Comparison of ENCODE assay signal across 15 cellular contexts in the genomic region with DNA sequence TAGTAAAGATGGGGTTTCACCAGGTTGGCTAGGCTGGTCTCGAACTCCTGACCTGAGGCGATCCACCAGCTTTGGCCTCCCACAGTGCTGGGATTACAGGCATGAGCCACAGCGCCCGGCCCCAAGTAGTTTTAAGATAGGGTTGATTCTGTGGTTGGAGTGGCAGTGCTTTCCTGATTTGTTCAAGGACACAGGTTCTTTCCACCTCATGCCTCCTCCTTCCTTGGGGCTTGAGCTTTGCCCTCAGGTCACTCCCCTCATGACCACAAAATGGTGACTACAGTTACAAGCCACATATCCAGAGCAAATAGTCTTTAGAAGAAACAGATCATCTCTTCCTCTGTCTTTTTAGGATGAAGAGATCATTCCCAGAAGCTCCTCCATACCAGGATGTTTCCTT. TPM values are rescaled to one million over a fixed set of nuclear protein-coding genes. Genes with fewer than 3 reads are reported as not detected.
A peak's percentile ranks its signal among the peaks of the same experiment; 100 is the strongest.
DNase-seq lines count a peak whose midpoint lies in the region; ATAC-seq, FAIRE-seq and TF ChIP-seq lines count a peak whose summit lies in the region.
"Had no signal": no experiment of that assay in that cellular context is flagged by ENCODE, and none has a peak within 500 bp of the region (broad histone marks: within the 10 kb centered on the region; RNA-seq: fewer than 3 reads in every experiment).

No MANE protein-coding gene starts in this region.

- H4K20me1 ChIP-seq in IMR-90 (ENCODE audit: insufficient read depth, low read length), result no peaks in the 10 kb centered on the region
- H4K20me1 ChIP-seq: BLaER1 had no signal

- H3K27me3 Mint-ChIP-seq in chondrocyte (ENCODE audit: low read depth), result no peaks in the 10 kb centered on the region
- peaks cover 11% of the 10 kb centered on the region for H3K27me3 Mint-ChIP-seq in activated naive CD4-positive, alpha-beta T cell treated with anti-CD3 and anti-CD28 coated beads, Interleukin-2, amount 10 ng/mL, durations not matched to agents 7 days and 5 days
- H3K27me3 Mint-ChIP-seq: CD4-positive, alpha-beta memory T cell had no signal

- H3K36me3 ChIP-seq in IMR-90 (ENCODE audit: control insufficient read depth, insufficient read depth, low read length) (no peaks in the 10 kb centered on the region), mesenchymal stem cell (ENCODE audit: control insufficient read depth in 1 of 2, insufficient read depth in 2 of 2, low read depth in 1 of 2, low read length in 2 of 2) (no peaks in the 10 kb centered on the region)
- H3K36me3 ChIP-seq: BLaER1, SJSA1 had no signal

- H3K27me3 ChIP-seq in IMR-90 (ENCODE audit: control insufficient read depth, insufficient read depth, low read length) (no peaks in the 10 kb centered on the region), mesenchymal stem cell (ENCODE audit: control insufficient read depth in 1 of 2, insufficient read depth in 1 of 2, low read length in 2 of 2) (no peaks in the 10 kb centered on the region)
- H3K27me3 ChIP-seq: BLaER1, SJSA1 had no signal

- H2BK5ac ChIP-seq in IMR-90 (ENCODE audit: low read depth, low read length, poor library complexity, severe bottlenecking), result peak overlapping the region; percentile 91
- H2BK5ac ChIP-seq in mesenchymal stem cell (ENCODE audit: low read depth, low read length, poor library complexity, severe bottlenecking), result no peak overlapping the region

- TF ChIP-seq POLR2A in A549 (IDR thresholded peaks at IDR 0.05; ENCODE audit: low read length), result no peak
- no peak for TF ChIP-seq POLR2A in IMR-90 (IDR thresholded peaks at IDR 0.05; ENCODE audit: low read depth, low read length)

- no TSS peak for BruUV-seq in IMR-90 (replicated peaks; lab: Mats Ljungman, UMichigan)

- H2BK20ac ChIP-seq in IMR-90 (ENCODE audit: low read depth, low read length), result peak overlapping the region; percentile 100

- H4K91ac ChIP-seq in IMR-90 (ENCODE audit: insufficient read depth, low read depth, low read length) (peak overlapping the region; percentile 98), mesenchymal stem cell (ENCODE audit: low read length) (no peak overlapping the region)

- H3K4me3 ChIP-seq in A549 (no peak overlapping the region), IMR-90 (ENCODE audit: insufficient read depth, low read depth, low read length) (no peak overlapping the region), mesenchymal stem cell (ENCODE audit: insufficient read depth in 1 of 2, low read depth in 1 of 2, low read length in 2 of 2) (peak overlapping the region in 1 of 2 experiments; percentile 5)
- H3K4me3 ChIP-seq: BLaER1, SJSA1 had no signal

- peaks cover 32% of the 10 kb centered on the region for H3K4me1 Mint-ChIP-seq in chondrocyte (ENCODE audit: low read depth)
- H3K4me1 Mint-ChIP-seq in activated naive CD4-positive, alpha-beta T cell treated with anti-CD3 and anti-CD28 coated beads, Interleukin-2, amount 10 ng/mL, durations not matched to agents 7 days and 5 days, result no peaks in the 10 kb centered on the region
- H3K4me1 Mint-ChIP-seq: CD4-positive, alpha-beta memory T cell had no signal

- no peak for TF ChIP-seq EP300 in A549 (IDR thresholded peaks at IDR 0.05)

- peak overlapping the region; percentile 66 for H2AK9ac ChIP-seq in IMR-90 (replicated peaks; ENCODE audit: low read depth, low read length, poor library complexity)

- peak overlapping the region; percentile 98 for H4K5ac ChIP-seq in IMR-90 (ENCODE audit: low read depth, low read length)

- H3K27ac ChIP-seq in A549, result peak overlapping the region; percentile 5 to 63; a peak in 4 of 6 replicates
- H3K27ac ChIP-seq in IMR-90 (ENCODE audit: insufficient read depth, low read length), result peak overlapping the region; percentile 50
- no peak overlapping the region for H3K27ac ChIP-seq in mesenchymal stem cell (ENCODE audit: low read length, poor library complexity, severe bottlenecking)
- H3K27ac ChIP-seq: BLaER1, SJSA1 had no signal

- no peak overlapping the region for H3K4me2 ChIP-seq in A549
- no peak overlapping the region for H3K4me2 ChIP-seq in IMR-90 (ENCODE audit: low read depth, low read length)
- H3K4me2 ChIP-seq in mesenchymal stem cell (ENCODE audit: low read length, poor library complexity, severe bottlenecking), result no peak overlapping the region
- H3K4me2 ChIP-seq: BLaER1 had no signal

- H3K9me3 Mint-ChIP-seq in chondrocyte (ENCODE audit: low read depth), result no peaks in the 10 kb centered on the region
- H3K9me3 Mint-ChIP-seq in activated naive CD4-positive, alpha-beta T cell treated with anti-CD3 and anti-CD28 coated beads, Interleukin-2, amount 10 ng/mL, durations not matched to agents 7 days and 5 days, result no peaks in the 10 kb centered on the region
- H3K9me3 Mint-ChIP-seq: CD4-positive, alpha-beta memory T cell had no signal

- H2BK120ac ChIP-seq in IMR-90 (ENCODE audit: low read depth, low read length) (peak overlapping the region; percentile 99), mesenchymal stem cell (ENCODE audit: low read depth, low read length) (no peak overlapping the region)

- peaks cover 15% of the 10 kb centered on the region for H3K9me1 ChIP-seq in IMR-90 (ENCODE audit: insufficient read depth, low read length)

- H2AK5ac ChIP-seq in IMR-90 (ENCODE audit: low read depth, low read length) (peak overlapping the region; percentile 100), mesenchymal stem cell (ENCODE audit: low read length, severe bottlenecking) (no peak overlapping the region)

- dilution Hi-C loops in IMR-90 (cut with HindIII; ENCODE audit: low sequenced_read_pairs, unreplicated experiment), result no loop called here

- no peaks in the 10 kb centered on the region for H3K36me3 Mint-ChIP-seq in chondrocyte (ENCODE audit: low read depth)
- H3K36me3 Mint-ChIP-seq in activated naive CD4-positive, alpha-beta T cell treated with anti-CD3 and anti-CD28 coated beads, Interleukin-2, amount 10 ng/mL, durations not matched to agents 7 days and 5 days, result no peaks in the 10 kb centered on the region
- H3K36me3 Mint-ChIP-seq: CD4-positive, alpha-beta memory T cell had no signal

- H3K23ac ChIP-seq in IMR-90 (ENCODE audit: low read depth, low read length) (peak overlapping the region; percentile 83; the same call in 1 of the 2 replicates), mesenchymal stem cell (ENCODE audit: low read length in 2 of 2) (no peak overlapping the region)

- FAIRE-seq in A549 (lab: Jason Lieb, UNC), result no peak

- peaks cover 42% of the 10 kb centered on the region for H3K4me1 ChIP-seq in A549
- H3K4me1 ChIP-seq in IMR-90 (ENCODE audit: control insufficient read depth, insufficient read depth, low read length), result peaks cover 19% of the 10 kb centered on the region
- H3K4me1 ChIP-seq in mesenchymal stem cell (ENCODE audit: control insufficient read depth, insufficient read depth, low read depth, low read length), result peaks cover 9% of the 10 kb centered on the region
- H3K4me1 ChIP-seq: BLaER1 had no signal

- in situ Hi-C loops in IMR-90 (cut with MboI; ENCODE audit: low sequenced_read_pairs), result no loop called here

- no peak for TF ChIP-seq RAD21 in A549 (conservative IDR thresholded peaks at IDR 0.05 in 1 of 2, IDR thresholded peaks at IDR 0.05 in 1 of 2)
- no peak for TF ChIP-seq RAD21 in IMR-90 (IDR thresholded peaks at IDR 0.05; ENCODE audit: low read length)

- H4K8ac ChIP-seq in IMR-90 (ENCODE audit: low read depth in 2 of 2, low read length in 2 of 2) (peak overlapping the region; percentile 91 to 98), mesenchymal stem cell (ENCODE audit: low read length) (no peak overlapping the region)

- WGBS in A549 (ENCODE audit: missing lambda C conversion rate), result 93% methylated on average over 4 of the region's 4 CpGs
- WGBS in IMR-90 (ENCODE audit: extremely low coverage in 2 of 2, insufficient read length in 1 of 2), 2 experiments, result 100% methylated on average over 1 of the region's 4 CpGs; no CpG with 5 or more reads in 1 of the 2 experiments
- 100% methylated on average over 2 of the region's 4 CpGs for WGBS in mesenchymal stem cell

- TF ChIP-seq CTCF in A549 (IDR thresholded peaks at IDR 0.05) (no peak), IMR-90 (conservative IDR thresholded peaks at IDR 0.05; ENCODE audit: low read depth, low read length) (no peak), chondrocyte (IDR thresholded peaks at IDR 0.05) (no peak)

- H3K4ac ChIP-seq in IMR-90 (ENCODE audit: low read depth, low read length) (peak overlapping the region; percentile 99), mesenchymal stem cell (ENCODE audit: low read depth in 1 of 2, low read length in 2 of 2) (no peak overlapping the region)

- peaks cover 23 to 55% of the 10 kb centered on the region in 2 experiments for H3K79me1 ChIP-seq in IMR-90 (ENCODE audit: low read depth in 1 of 2, low read length in 2 of 2)
- H3K79me1 ChIP-seq in mesenchymal stem cell (replicated peaks; ENCODE audit: low read length, poor library complexity, severe bottlenecking), result peaks cover 3% of the 10 kb centered on the region

- no peak overlapping the region for H3K9ac ChIP-seq in IMR-90 (ENCODE audit: low read depth, low read length)
- H3K9ac ChIP-seq in mesenchymal stem cell (ENCODE audit: low read length), result peak overlapping the region; percentile 27
- H3K9ac ChIP-seq: BLaER1 had no signal

- H3K4me3 Mint-ChIP-seq in chondrocyte (ENCODE audit: unreplicated experiment), result no peak overlapping the region
- no peak overlapping the region for H3K4me3 Mint-ChIP-seq in activated naive CD4-positive, alpha-beta T cell treated with anti-CD3 and anti-CD28 coated beads, Interleukin-2, amount 10 ng/mL, durations not matched to agents 7 days and 5 days
- H3K4me3 Mint-ChIP-seq: CD4-positive, alpha-beta memory T cell had no signal

- H2AFZ ChIP-seq in IMR-90 (replicated peaks; ENCODE audit: low read length, poor library complexity), result peak overlapping the region; percentile 64
- H2AFZ ChIP-seq in mesenchymal stem cell (ENCODE audit: low read depth, low read length), result no peak overlapping the region

- H2BK15ac ChIP-seq in IMR-90 (ENCODE audit: low read depth, low read length) (peak overlapping the region; percentile 94), mesenchymal stem cell (ENCODE audit: low read depth, poor library complexity, severe bottlenecking) (peak overlapping the region; percentile 23)

- POLR2A ChIA-PET in A549 (lab: Yijun Ruan, JAX) (no interaction called here), IMR-90 (lab: Charles Lee; ENCODE audit: unreplicated experiment) (interaction anchor here (0.6 kb wide), 1 partner anchor 49 kb away, joined by 24 read pairs; no protein-coding TSS in a partner anchor)

- ATAC-seq in A549 (no peak), IMR-90 (ENCODE audit: low read depth) (no peak)

- peak overlapping the region in 1 of 2 experiments; percentile 12 for H2BK12ac ChIP-seq in mesenchymal stem cell (ENCODE audit: low read length in 2 of 2)

- H3K9me3 ChIP-seq in A549 (no peaks in the 10 kb centered on the region), IMR-90 (ENCODE audit: control insufficient read depth, insufficient read depth, low read length) (no peaks in the 10 kb centered on the region), mesenchymal stem cell (ENCODE audit: control insufficient read depth, low read length) (peaks cover 6% of the 10 kb centered on the region)
- H3K9me3 ChIP-seq: BLaER1, SJSA1 had no signal

- H3K18ac ChIP-seq in IMR-90 (ENCODE audit: low read depth, low read length) (peak overlapping the region; percentile 96), mesenchymal stem cell (ENCODE audit: low read depth in 1 of 2, low read length in 2 of 2) (peak overlapping the region in 1 of 2 experiments; percentile 39)

- no peak for DNase-seq in A549 (ENCODE audit: low read depth in 1 of 2, low spot score in 1 of 2)
- DNase-seq in IMR-90, result no peak
- DNase-seq in chondrocyte (ENCODE audit: low spot score), result no peak
- no peak for DNase-seq in mesenchymal stem cell
- no peak for DNase-seq in NCI-H128 (lab: John Stamatoyannopoulos, UW; ENCODE audit: unreplicated experiment)
- DNase-seq in H4 (ENCODE audit: low spot score), result no peak
- no peak for DNase-seq in activated naive CD4-positive, alpha-beta T cell treated with anti-CD3 and anti-CD28 coated beads, Interleukin-2, amount 10 ng/mL, durations not matched to agents 7 days and 5 days
- DNase-seq: CD4-positive, alpha-beta memory T cell; GF-D8; KBM-7; NCI-H1417 treated with DMSO at 0.1 percent for 48 hours; NCI-H187 treated with DMSO at 0.1 percent for 48 hours; NCI-H524 treated with DMSO at 0.1 percent for 48 hours had no signal

- CTCF ChIA-PET in A549 (lab: Yijun Ruan, JAX) (interaction anchor here (0.9 to 1.2 kb wide), 3 partner anchors 14 to 87 kb away, joined by 3 to 4 read pairs (median 4); no protein-coding TSS in a partner anchor), IMR-90 (lab: Yijun Ruan, JAX) (no interaction called here)
- CTCF ChIA-PET in activated naive CD4-positive, alpha-beta T cell treated with anti-CD3 and anti-CD28 coated beads, Interleukin-2, amount 10 ng/mL, durations not matched to agents 7 days and 5 days (lab: Charles Lee), result interaction anchor here (1.0 to 1.4 kb wide), 2 partner anchors 14 to 49 kb away, joined by 3 read pairs; no protein-coding TSS in a partner anchor

- H3K14ac ChIP-seq in IMR-90 (replicated peaks; ENCODE audit: low read depth, low read length), result peak overlapping the region; percentile 95
- H3K14ac ChIP-seq in mesenchymal stem cell (ENCODE audit: low read length in 2 of 2), result no peak overlapping the region

- intact Hi-C loops in IMR-90 (cut with micrococcal nuclease), result no loop called here

- H3K56ac ChIP-seq in IMR-90 (ENCODE audit: extremely low read depth, insufficient read depth, low read length), result no peak overlapping the region

- peak overlapping the region; percentile 33 for H3K27ac Mint-ChIP-seq in chondrocyte (ENCODE audit: unreplicated experiment)
- H3K27ac Mint-ChIP-seq in activated naive CD4-positive, alpha-beta T cell treated with anti-CD3 and anti-CD28 coated beads, Interleukin-2, amount 10 ng/mL, durations not matched to agents 7 days and 5 days, result no peak overlapping the region

RNA-seq across cellular contexts. Expression of a gene that starts 25.3 kb away (rescaled TPM):
- 26.3 and 29.1 TPM in 2 replicates for polyA plus RNA-seq in A549 (2011; rRNA removed)
- 8.3 and 8.9 TPM in 2 replicates for polyA plus RNA-seq in A549 (2012; cell fraction: cytosol; rRNA removed)
- 7.0 and 11.0 TPM in 2 replicates for polyA plus RNA-seq in A549 (2012; cell fraction: nucleus; rRNA removed)
- 16.7 to 21.1 TPM (median 17.6 TPM) in 3 replicates for polyA plus RNA-seq in A549 (2017; fragmentation: RNase III; extraction: RNeasy Plus Mini Kit Qiagen cat#74134 plus additional on column Dnase treatment)
- polyA minus RNA-seq in A549 (2011; rRNA and poly(A)+ RNA removed), result 33.6 and 34.0 TPM in 2 replicates
- total RNA-seq in IMR-90 (2012; rRNA removed), result 736 and 774 TPM in 2 replicates
- 119 and 131 TPM in 2 replicates for polyA plus RNA-seq in IMR-90 (2012; rRNA removed)
- polyA plus RNA-seq in IMR-90 (2012; cell fraction: cytosol; rRNA removed), result 23.6 and 30.3 TPM in 2 replicates
- 34.4 and 346 TPM in 2 replicates for polyA plus RNA-seq in IMR-90 (2012; cell fraction: nucleus; rRNA removed; ENCODE audit: low replicate concordance)
- total RNA-seq in chondrocyte, result 33.4 to 41.0 TPM (median 36.2 TPM) in 3 replicates
- polyA plus RNA-seq in mesenchymal stem cell (2013, experiment 1 of 2), result 127 TPM
- polyA plus RNA-seq in mesenchymal stem cell (2013, experiment 2 of 2), result 126 TPM
- total RNA-seq in H4 (2014; rRNA removed; shearing (Covaris generic)), result 51.9 and 56.3 TPM in 2 replicates

Comparison
In these comparisons a context has a peak if more than half of its experiments do, and no peak if none do; other contexts are left out.
1. RNA of a gene that starts 25.3 kb away (total RNA-seq): 736 to 774 TPM in IMR-90; 51.9 to 56.3 TPM in H4 and 33.4 to 41.0 TPM in chondrocyte; every median in the first group is over 10 times any median in the second.